11 cellular contexts compared by ENCODE assay signal in genomic region chr10:58641708-58642107, GRCh38.
DNase-seq lines count a peak whose midpoint lies in the region; FAIRE-seq and TF ChIP-seq lines count a peak whose summit lies in the region.
"Had no signal": no experiment of that assay in that cellular context is flagged by ENCODE, and none has a peak within 500 bp of the region (broad histone marks: within the 10 kb centered on the region; RNA-seq: fewer than 3 reads in every experiment).

No MANE protein-coding gene starts in this region.

- H3K4me1 Mint-ChIP-seq in MCF 10A (ENCODE audit: insufficient read depth, unreplicated experiment) = peaks cover 65% of the 10 kb centered on the region

- H3K27me3 ChIP-seq in keratinocyte (ENCODE audit: control insufficient read depth, extremely low read depth, insufficient read depth, low read length) = no peaks in the 10 kb centered on the region

- H3K9me1 ChIP-seq in keratinocyte (ENCODE audit: control insufficient read depth, extremely low read depth, insufficient read depth, low read length) = no peaks in the 10 kb centered on the region

- no peaks in the 10 kb centered on the region for H3K9me3 ChIP-seq in keratinocyte (ENCODE audit: control insufficient read depth, low read depth, low read length)

- POLR2A ChIA-PET in MCF 10A (lab: Yijun Ruan, JAX) = interaction anchor here (1.2 to 5.4 kb wide), 8 partner anchors 10 to 227 kb away, joined by 4 to 47 read pairs (median 10); no protein-coding TSS in a partner anchor

- peak overlapping the region; percentile 62 for H3K4me3 Mint-ChIP-seq in MCF 10A (ENCODE audit: unreplicated experiment)
- H3K4me3 Mint-ChIP-seq: activated T-cell treated with anti-CD3 and anti-CD28 coated beads, Interleukin-2, amount 50 U/mL, for 24 hours; CD8-positive, alpha-beta T cell; effector memory CD8-positive, alpha-beta T cell had no signal

- no TSS peak for BruUV-seq in MCF 10A (replicated peaks; lab: Mats Ljungman, UMichigan)

- H4K20me1 ChIP-seq in keratinocyte (ENCODE audit: control insufficient read depth, extremely low read depth, insufficient read depth, low read length) = no peaks in the 10 kb centered on the region

- no peaks in the 10 kb centered on the region for H3K36me3 Mint-ChIP-seq in MCF 10A (ENCODE audit: insufficient read depth, unreplicated experiment)
- H3K36me3 Mint-ChIP-seq: CD8-positive, alpha-beta T cell had no signal

- H3K4me3 ChIP-seq in keratinocyte (ENCODE audit: control insufficient read depth in 2 of 3, extremely low read depth in 1 of 3, insufficient read depth in 2 of 3, low read depth in 1 of 3, low read length in 3 of 3) = no peak overlapping the region

- DNase-seq in HT1080 (ENCODE audit: low read depth) = peak; percentile 18
- DNase-seq in MCF 10A (ENCODE audit: unreplicated experiment) = peak; percentile 60
- DNase-seq in keratinocyte (ENCODE audit: low read depth, low spot score) = no peak
- DNase-seq in SHP77 treated with DMSO at 0.1 percent for 48 hours (lab: John Stamatoyannopoulos, UW) = no peak
- DNase-seq in NCI-H2029 treated with DMSO at 0.1 percent for 48 hours (lab: John Stamatoyannopoulos, UW) = no peak
- DNase-seq in GOT3 (lab: John Stamatoyannopoulos, UW) = no peak
- no peak for DNase-seq in NCI-H1092 treated with DMSO at 0.1 percent for 48 hours (lab: John Stamatoyannopoulos, UW)
- DNase-seq: activated T-cell treated with anti-CD3 and anti-CD28 coated beads, Interleukin-2, amount 50 U/mL, for 24 hours; CD8-positive, alpha-beta T cell; effector memory CD8-positive, alpha-beta T cell; T-helper 1 cell had no signal

- no peak overlapping the region for H3K4me2 ChIP-seq in keratinocyte (ENCODE audit: control insufficient read depth, extremely low read depth, insufficient read depth, low read depth, low read length)

- no peaks in the 10 kb centered on the region for H3K36me3 ChIP-seq in keratinocyte (ENCODE audit: control insufficient read depth in 2 of 2, extremely low read depth in 1 of 2, insufficient read depth in 2 of 2, low read length in 2 of 2)

- peak overlapping the region; percentile 91 for H3K27ac Mint-ChIP-seq in MCF 10A (ENCODE audit: low read depth, unreplicated experiment)
- H3K27ac Mint-ChIP-seq: activated T-cell treated with anti-CD3 and anti-CD28 coated beads, Interleukin-2, amount 50 U/mL, for 24 hours; CD8-positive, alpha-beta T cell; effector memory CD8-positive, alpha-beta T cell had no signal

- CTCF ChIA-PET in MCF 10A (lab: Yijun Ruan, JAX) = interaction anchor here (0.6 to 7.0 kb wide), 22 partner anchors 9 to 1370 kb away, joined by 3 to 129 read pairs (median 4); no protein-coding TSS in a partner anchor

- peaks cover 12% of the 10 kb centered on the region for H3K4me1 ChIP-seq in keratinocyte (ENCODE audit: control insufficient read depth, extremely low read depth, insufficient read depth, low read length)

- no peaks in the 10 kb centered on the region for H3K27me3 Mint-ChIP-seq in MCF 10A (ENCODE audit: insufficient read depth, unreplicated experiment)

- H2AFZ ChIP-seq in keratinocyte (ENCODE audit: control insufficient read depth, low read length) = no peak overlapping the region

- no peaks in the 10 kb centered on the region for H3K9me3 Mint-ChIP-seq in MCF 10A (ENCODE audit: unreplicated experiment)
- H3K9me3 Mint-ChIP-seq: activated T-cell treated with anti-CD3 and anti-CD28 coated beads, Interleukin-2, amount 50 U/mL, for 24 hours; CD8-positive, alpha-beta T cell had no signal

- no peak overlapping the region for H3K9ac ChIP-seq in keratinocyte (ENCODE audit: control insufficient read depth, extremely low read depth, insufficient read depth, low read length)

- FAIRE-seq in keratinocyte (lab: Jason Lieb, UNC) = peak; percentile 53

- peak overlapping the region; percentile 36 for H3K27ac ChIP-seq in keratinocyte (ENCODE audit: control insufficient read depth, insufficient read depth, low read length)

- intact Hi-C loops in MCF 10A (cut with micrococcal nuclease) = loop anchor here (1.0 to 5.0 kb wide), 5 partner anchors 54 to 227 kb away; partner anchors contain the start of gene BICC1

- H3K79me2 ChIP-seq in keratinocyte (ENCODE audit: control insufficient read depth, insufficient read depth, low read length) = no peaks in the 10 kb centered on the region

- TF ChIP-seq CTCF in MCF 10A (IDR thresholded peaks at IDR 0.05; ENCODE audit: unreplicated experiment) (no peak), keratinocyte (optimal IDR thresholded peaks at IDR 0.05 in 1 of 3, IDR thresholded peaks at IDR 0.05 in 1 of 3, conservative IDR thresholded peaks at IDR 0.05 in 1 of 3; ENCODE audit: extremely low read depth in 1 of 3, insufficient read depth in 2 of 3, low read length in 3 of 3) (no peak)

- dilution Hi-C loops in keratinocyte (cut with MboI; ENCODE audit: extremely low pct_ligation_motif_present, low sequenced_read_pairs) = no loop called here

Comparison
In these comparisons a context has a peak if more than half of its experiments do, and no peak if none do; other contexts are left out.
1. DNase-seq: peak in HT1080 (single experiment) and MCF 10A (single experiment); none in keratinocyte (single experiment), SHP77 treated with DMSO at 0.1 percent for 48 hours (single experiment), NCI-H2029 treated with DMSO at 0.1 percent for 48 hours (single experiment), GOT3 (single experiment) and NCI-H1092 treated with DMSO at 0.1 percent for 48 hours (single experiment).